ENCODE assay signal across 8 cellular contexts in genomic region chr5:67003373-67003905, GRCh38.
A peak's percentile ranks its signal among the peaks of the same experiment; 100 is the strongest.
DNase-seq lines count a peak whose midpoint lies in the region; TF ChIP-seq lines count a peak whose summit lies in the region.

No MANE protein-coding gene starts in this region.

- CTCF ChIA-PET in PC-9 (lab: Charles Lee) = interaction anchor here (0.5 kb wide), 1 partner anchor 1280 kb away, joined by 4 read pairs; no protein-coding TSS in a partner anchor

- H3K27ac ChIP-seq in PC-9 (peak overlapping the region; percentile 93), epithelial cell of prostate (peak overlapping the region; percentile 100), parathyroid adenoma (peak overlapping the region; percentile 75)

- no peaks in the 10 kb centered on the region for H3K9me2 ChIP-seq in PC-9 (ENCODE audit: insufficient read depth)

- no peaks in the 10 kb centered on the region for H3K36me3 ChIP-seq in ES-I3 (ENCODE audit: insufficient read depth, low read length)
- no peaks in the 10 kb centered on the region for H3K36me3 ChIP-seq in PC-9 (ENCODE audit: low read depth)
- no peaks in the 10 kb centered on the region for H3K36me3 ChIP-seq in parathyroid adenoma (ENCODE audit: control insufficient read depth, insufficient read depth, low read length)

- H3K4me1 ChIP-seq in ES-I3 (ENCODE audit: insufficient read depth, low read length) (peaks cover 13% of the 10 kb centered on the region), PC-9 (replicated peaks; ENCODE audit: insufficient read depth) (peaks cover 59% of the 10 kb centered on the region), parathyroid adenoma (peaks cover 13% of the 10 kb centered on the region)

- peak overlapping the region; percentile 85 for H3K4me3 ChIP-seq in PC-9
- H3K4me3 ChIP-seq in parathyroid adenoma (ENCODE audit: low read depth, low read length) = peak overlapping the region; percentile 53

- H4K20me1 ChIP-seq in PC-9 (ENCODE audit: insufficient read depth) = peaks cover 5% of the 10 kb centered on the region; the same call in 1 of the 2 replicates

- H3K9me3 ChIP-seq in ES-I3 (ENCODE audit: control insufficient read depth, insufficient read depth, low read length) (no peaks in the 10 kb centered on the region), PC-9 (ENCODE audit: insufficient read depth, low read depth) (no peaks in the 10 kb centered on the region), parathyroid adenoma (ENCODE audit: control insufficient read depth, low read length) (no peaks in the 10 kb centered on the region)

- BruUV-seq in PC-9 (replicated peaks; lab: Mats Ljungman, UMichigan) = TSS peak; percentile 82

- DNase-seq in PC-9 (no peak), epithelial cell of prostate (ENCODE audit: low read depth, low spot score) (no peak), GM19238 (ENCODE audit: insufficient read length, low spot score) (no peak), SKM-1 treated with dmso at 0.1 percent for 144 hours (lab: John Stamatoyannopoulos, UW; ENCODE audit: unreplicated experiment) (no peak), pons (ENCODE audit: low spot score) (no peak)
- DNase-seq in activated naive CD4-positive, alpha-beta T cell treated with anti-CD3 and anti-CD28 coated beads, Interleukin-2, amount 50 U/mL, for 16 hours = no peak

- peak overlapping the region; percentile 77 for H2AFZ ChIP-seq in PC-9
- peak overlapping the region; percentile 74 for H2AFZ ChIP-seq in parathyroid adenoma

- H3K27me3 ChIP-seq in PC-9 (ENCODE audit: insufficient read depth, low read depth) = no peaks in the 10 kb centered on the region
- no peaks in the 10 kb centered on the region for H3K27me3 ChIP-seq in parathyroid adenoma (ENCODE audit: control insufficient read depth, insufficient read depth, low read length)

- POLR2A ChIA-PET in PC-9 (lab: Charles Lee; ENCODE audit: unreplicated experiment) = interaction anchor here (0.7 kb wide), 1 partner anchor 8 kb away, joined by 5 read pairs; no protein-coding TSS in a partner anchor

- H3F3A ChIP-seq in PC-9 (ENCODE audit: insufficient read depth, low read depth) = peaks cover 26% of the 10 kb centered on the region

- H3K79me2 ChIP-seq in PC-9 (ENCODE audit: low read depth) = peaks cover 42% of the 10 kb centered on the region
- peaks cover 51% of the 10 kb centered on the region for H3K79me2 ChIP-seq in parathyroid adenoma

- intact Hi-C loops in PC-9 (cut with micrococcal nuclease; ENCODE audit: unreplicated experiment) = loop anchor here (5.0 kb wide), 2 partner anchors 176 to 196 kb away; no protein-coding TSS in a partner anchor

- TF ChIP-seq CTCF in PC-9 (conservative IDR thresholded peaks at IDR 0.05) = no peak
- no peak for TF ChIP-seq CTCF in parathyroid adenoma (IDR thresholded peaks at IDR 0.05)

- H3K9ac ChIP-seq in ES-I3 (ENCODE audit: low read depth, low read length) (peak overlapping the region; percentile 72), parathyroid adenoma (no peak overlapping the region)

- H3K4me2 ChIP-seq in PC-9 = peak overlapping the region; percentile 96
- peak overlapping the region; percentile 85 for H3K4me2 ChIP-seq in parathyroid adenoma (ENCODE audit: low read length)
